Comparison of ENCODE assay signal across 8 cellular contexts in the genomic region with DNA sequence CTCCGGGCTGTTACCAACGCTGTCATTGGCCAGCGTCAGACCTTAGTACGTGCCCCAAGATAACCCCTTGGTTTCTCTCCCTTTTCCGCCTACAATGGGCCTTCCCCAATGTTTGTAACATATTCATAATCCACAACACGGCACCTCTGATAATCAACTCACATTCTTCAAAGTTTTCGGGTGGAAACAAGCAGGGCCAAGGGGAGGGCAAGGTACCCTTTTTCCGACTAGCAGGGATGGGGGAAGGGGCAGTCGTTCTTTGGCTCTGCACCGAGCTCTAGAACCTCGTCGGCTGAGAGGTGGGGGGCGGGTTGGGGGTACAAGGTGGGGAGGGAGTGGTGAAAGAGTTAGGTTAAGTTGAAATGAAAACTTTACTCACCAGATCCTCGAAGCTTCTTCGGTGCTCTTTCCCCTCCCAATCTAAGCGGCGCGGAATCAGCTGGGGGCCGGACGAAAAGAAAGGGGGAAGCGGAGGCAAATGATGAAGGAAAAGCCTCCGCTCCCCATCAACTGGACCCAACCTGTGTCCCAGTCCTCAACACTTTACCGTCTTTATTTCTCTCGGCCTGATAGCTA. TPM values are rescaled to one million over a fixed set of nuclear protein-coding genes. Genes with fewer than 3 reads are reported as not detected.
DNase-seq lines count a peak whose midpoint lies in the region; ATAC-seq lines count a peak whose summit lies in the region.

No MANE protein-coding gene starts in this region.

- H3K9me3 Mint-ChIP-seq in activated T-cell treated with anti-CD3 and anti-CD28 coated beads, Interleukin-2, amount 50 U/mL, for 4 hours, result no peaks in the 10 kb centered on the region
- no peaks in the 10 kb centered on the region for H3K9me3 Mint-ChIP-seq in stimulated activated naive B cell treated with anti-CD40 and anti-IgM and Interleukin-4, amounts not matched to agents 10 μg/mL and 1 μg/mL and 100 μg/mL, for 72 hours

- ATAC-seq in GM21390 (IDR thresholded peaks at IDR 0.05; ENCODE audit: unreplicated experiment) (peak; percentile 56), esophagus mucosa (peak; percentile 72)
- ATAC-seq in activated T-cell treated with anti-CD3 and anti-CD28 coated beads, Interleukin-2, amount 50 U/mL, for 4 hours, result peak; percentile 69 to 73
- ATAC-seq in stimulated activated naive B cell treated with anti-CD40 and anti-IgM and Interleukin-4, amounts not matched to agents 10 μg/mL and 1 μg/mL and 100 μg/mL, for 72 hours (replicated peaks), result peak; percentile 74 to 75

- no peaks in the 10 kb centered on the region for H3K36me3 ChIP-seq in muscle layer of colon (ENCODE audit: insufficient read depth, low read length)

- DNase-seq in COR-L47 (lab: John Stamatoyannopoulos, UW), result peak; percentile 34
- DNase-seq in HT1080 (ENCODE audit: low read depth), result peak; percentile 71
- DNase-seq in OCI-M1 (lab: John Stamatoyannopoulos, UW), result peak; percentile 92
- peak; percentile 62 for DNase-seq in activated T-cell treated with anti-CD3 and anti-CD28 coated beads, Interleukin-2, amount 50 U/mL, for 4 hours
- DNase-seq in stimulated activated naive B cell treated with anti-CD40 and anti-IgM and Interleukin-4, amounts not matched to agents 10 μg/mL and 1 μg/mL and 100 μg/mL, for 72 hours, result peak; percentile 71

- peak overlapping the region; percentile 90 for H3K4me3 Mint-ChIP-seq in activated T-cell treated with anti-CD3 and anti-CD28 coated beads, Interleukin-2, amount 50 U/mL, for 4 hours
- peak overlapping the region; percentile 87 to 94 for H3K4me3 Mint-ChIP-seq in stimulated activated naive B cell treated with anti-CD40 and anti-IgM and Interleukin-4, amounts not matched to agents 10 μg/mL and 1 μg/mL and 100 μg/mL, for 72 hours

- H3K36me3 Mint-ChIP-seq in activated T-cell treated with anti-CD3 and anti-CD28 coated beads, Interleukin-2, amount 50 U/mL, for 4 hours (ENCODE audit: insufficient read depth), result peaks cover 1% of the 10 kb centered on the region
- peaks cover 0 to 3% of the 10 kb centered on the region in 2 donors for H3K36me3 Mint-ChIP-seq in stimulated activated naive B cell treated with anti-CD40 and anti-IgM and Interleukin-4, amounts not matched to agents 10 μg/mL and 1 μg/mL and 100 μg/mL, for 72 hours

- no peaks in the 10 kb centered on the region for H3K4me1 ChIP-seq in muscle layer of colon (ENCODE audit: insufficient read depth, low read length)

- peak overlapping the region; percentile 19 for H3K27ac ChIP-seq in muscle layer of colon (ENCODE audit: low read depth, low read length)

- H3K4me1 Mint-ChIP-seq in activated T-cell treated with anti-CD3 and anti-CD28 coated beads, Interleukin-2, amount 50 U/mL, for 4 hours (ENCODE audit: low read depth), result peaks cover 27% of the 10 kb centered on the region
- peaks cover 8 to 11% of the 10 kb centered on the region in 2 donors for H3K4me1 Mint-ChIP-seq in stimulated activated naive B cell treated with anti-CD40 and anti-IgM and Interleukin-4, amounts not matched to agents 10 μg/mL and 1 μg/mL and 100 μg/mL, for 72 hours

- no peaks in the 10 kb centered on the region for H3K27me3 ChIP-seq in muscle layer of colon (ENCODE audit: control insufficient read depth in 1 of 2, insufficient read depth in 2 of 2, low read length in 2 of 2)

- peak overlapping the region; percentile 95 for H3K27ac Mint-ChIP-seq in stimulated activated naive B cell treated with anti-CD40 and anti-IgM and Interleukin-4, amounts not matched to agents 10 μg/mL and 1 μg/mL and 100 μg/mL, for 72 hours

- peaks cover 3% of the 10 kb centered on the region for H3K9me3 ChIP-seq in muscle layer of colon (ENCODE audit: low read length)

- peak overlapping the region; percentile 47 to 74 for H3K4me3 ChIP-seq in muscle layer of colon (ENCODE audit: low read depth in 1 of 2, low read length in 2 of 2)

- H3K9ac ChIP-seq in muscle layer of colon (ENCODE audit: low read length), result no peak overlapping the region

- no peaks in the 10 kb centered on the region for H3K27me3 Mint-ChIP-seq in activated T-cell treated with anti-CD3 and anti-CD28 coated beads, Interleukin-2, amount 50 U/mL, for 4 hours (ENCODE audit: low read depth)
- H3K27me3 Mint-ChIP-seq in stimulated activated naive B cell treated with anti-CD40 and anti-IgM and Interleukin-4, amounts not matched to agents 10 μg/mL and 1 μg/mL and 100 μg/mL, for 72 hours, result no peaks in the 10 kb centered on the region

RNA-seq across cellular contexts. Expression of gene BRWD3, which starts 1.4 kb away (rescaled TPM):
- 4.5 and 5.2 TPM in 2 replicates for total RNA-seq in HT1080 (2014; rRNA removed; shearing (Covaris generic))
- 2.3 and 3.7 TPM in 2 replicates for polyA plus RNA-seq in HT1080 (2015; cell fraction: cytosol; rRNA removed)
- polyA plus RNA-seq in HT1080 (2015; cell fraction: nucleus; rRNA removed), result 7.6 and 10.9 TPM in 2 replicates
- 1 to 10 TPM; 8.1 to 9.9 (median 9.1) TPM for total RNA-seq in activated T-cell treated with anti-CD3 and anti-CD28 coated beads, Interleukin-2, amount 50 U/mL, for 4 hours
- total RNA-seq in esophagus mucosa, result 14.0 TPM

Comparison
In these comparisons a context has a peak if more than half of its experiments do, and no peak if none do; other contexts are left out.
1. Peak in every context shown above with its lines: DNase-seq, ATAC-seq, H3K4me3 ChIP-seq and H3K27ac ChIP-seq.
2. DNase-seq: peak in every context shown above with its lines; median percentile 92 in OCI-M1; 71 in HT1080; 71 in stimulated activated naive B cell treated with anti-CD40 and anti-IgM and Interleukin-4, amounts not matched to agents 10 μg/mL and 1 μg/mL and 100 μg/mL, for 72 hours; 62 in activated T-cell treated with anti-CD3 and anti-CD28 coated beads, Interleukin-2, amount 50 U/mL, for 4 hours; 34 in COR-L47.